1 cellular context compared by ENCODE assay signal in the genomic region with DNA sequence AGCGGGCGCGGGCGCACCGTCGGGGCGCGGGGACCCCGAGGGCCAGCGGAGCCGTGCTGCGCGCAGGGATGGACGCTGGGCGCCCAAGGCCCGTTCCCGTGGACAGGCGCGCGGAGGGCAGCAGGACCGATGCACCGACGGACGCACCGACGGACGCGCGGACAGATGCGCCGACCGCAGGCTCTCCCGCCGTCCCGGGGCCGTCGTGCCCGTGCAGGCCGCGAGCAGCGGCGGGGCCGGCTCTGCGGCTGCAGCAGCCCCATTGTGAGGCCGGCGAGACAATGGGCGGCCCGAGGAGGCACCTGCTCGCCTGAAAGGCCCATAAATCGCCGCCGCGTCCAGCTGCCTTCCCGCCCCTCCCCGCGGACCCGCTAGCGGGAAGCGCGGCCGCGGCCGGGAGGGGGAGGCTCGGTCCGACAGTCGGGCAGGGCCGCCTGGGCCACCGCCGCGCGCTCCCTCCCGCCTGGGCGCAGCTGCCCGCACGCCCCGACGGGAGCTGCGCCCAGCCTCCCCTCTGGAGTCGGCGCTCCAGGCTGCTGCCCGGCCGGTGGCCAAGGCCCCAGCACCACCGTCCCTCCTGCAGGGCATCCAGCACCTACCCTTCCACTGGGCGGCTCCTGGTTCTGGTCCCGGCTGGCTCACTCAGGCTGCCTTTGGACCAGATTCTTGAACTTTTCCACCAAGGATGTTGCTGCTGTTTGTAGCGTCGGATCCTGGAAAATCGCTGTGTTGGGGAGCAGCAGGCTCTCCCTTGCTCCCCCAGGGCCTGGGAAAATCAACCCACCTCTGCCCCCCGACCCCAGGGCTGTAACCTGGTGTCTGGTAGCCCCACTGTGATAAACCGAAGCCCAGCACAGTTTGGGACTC.
TF ChIP-seq lines count a peak whose summit lies in the region.

No MANE protein-coding gene starts in this region.

TF ChIP-seq in endothelial cell of umbilical vein, 7 proteins besides CTCF, POLR2A, EP300 and RAD21:
- TF ChIP-seq EZH2 (IDR thresholded peaks at IDR 0.05; ENCODE audit: borderline replicate concordance, low read depth, low read length, severe bottlenecking): peak; percentile 62
- TF ChIP-seq, protein P1, sequence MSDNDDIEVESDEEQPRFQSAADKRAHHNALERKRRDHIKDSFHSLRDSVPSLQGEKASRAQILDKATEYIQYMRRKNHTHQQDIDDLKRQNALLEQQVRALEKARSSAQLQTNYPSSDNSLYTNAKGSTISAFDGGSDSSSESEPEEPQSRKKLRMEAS (IDR thresholded peaks at IDR 0.05; ENCODE audit: insufficient read depth, insufficient read length): no peak
